23 cellular contexts compared by ENCODE assay signal in the genomic region with DNA sequence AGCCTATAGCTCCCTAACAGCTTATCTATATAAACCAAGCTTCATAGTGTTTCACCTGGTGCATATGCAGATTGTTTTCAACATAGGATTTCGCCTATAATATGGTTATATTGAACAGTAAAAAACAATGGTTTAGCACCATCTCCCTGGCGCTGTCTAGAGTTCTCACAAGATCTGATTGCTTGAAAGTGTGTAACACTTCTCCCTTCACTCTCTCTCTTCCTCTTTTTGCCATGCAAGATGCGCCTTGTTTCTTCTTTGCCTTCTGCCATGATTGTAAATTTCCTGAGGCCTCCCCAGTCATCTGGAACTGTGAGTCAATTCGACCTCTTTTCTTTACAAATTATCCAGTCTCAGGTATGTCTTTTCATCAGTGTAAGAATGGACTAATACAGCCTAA.
"Had no signal": no experiment of that assay in that cellular context is flagged by ENCODE, and none has a peak within 500 bp of the region (broad histone marks: within the 10 kb centered on the region; RNA-seq: fewer than 3 reads in every experiment).

No MANE protein-coding gene starts in this region.

- H3K4me3 ChIP-seq: cardiac muscle cell had no signal

- H3K27me3 ChIP-seq: brain microvascular endothelial cell, cardiac muscle cell had no signal

- ATAC-seq: activated CD4-positive, alpha-beta T cell treated with anti-CD3 and anti-CD28 coated beads for 36 hours; activated T-helper 17 cell treated with anti-CD3 and anti-CD28 coated beads, Interleukin-2, amount 50 U/mL, for 72 hours; PC-3; T-helper 17 cell had no signal

- DNase-seq: activated CD4-positive, alpha-beta memory T cell treated with anti-CD3 and anti-CD28 coated beads, Interleukin-2, amount 10 ng/mL, durations not matched to agents 7 days and 5 days; activated CD4-positive, alpha-beta T cell treated with anti-CD3 and anti-CD28 coated beads for 36 hours; activated CD4-positive, alpha-beta T cell treated with anti-CD3 and anti-CD28 coated beads, Interleukin-2, amount 50 U/mL, for 1 hour; activated CD4-positive, CD25-positive, alpha-beta regulatory T cell; activated gamma-delta T cell; activated naive CD4-positive, alpha-beta T cell treated with anti-CD3 and anti-CD28 coated beads, Interleukin-2, amount 10 ng/mL, durations not matched to agents 7 days and 5 days; activated naive CD8-positive, alpha-beta T cell treated with anti-CD3 and anti-CD28 coated beads for 36 hours; activated T-cell treated with anti-CD3 and anti-CD28 coated beads for 4 hours; activated T-cell treated with anti-CD3 and anti-CD28 coated beads, Interleukin-2, amount 50 U/mL, for 48 hours; brain microvascular endothelial cell; NCI-H1105 treated with DMSO at 0.1 percent for 48 hours; NCI-H146; NCI-H187 treated with DMSO at 0.1 percent for 48 hours; NCI-H2081 treated with DMSO at 0.1 percent for 48 hours; NCI-H446; PC-3; SHP77; T-helper 17 cell; T-helper 9 cell had no signal

- FAIRE-seq: RCC 7860 had no signal

- H3K36me3 ChIP-seq: brain microvascular endothelial cell, cardiac muscle cell had no signal

- H3K27ac ChIP-seq: brain microvascular endothelial cell, cardiac muscle cell, VCaP had no signal
